In the genomic region with DNA sequence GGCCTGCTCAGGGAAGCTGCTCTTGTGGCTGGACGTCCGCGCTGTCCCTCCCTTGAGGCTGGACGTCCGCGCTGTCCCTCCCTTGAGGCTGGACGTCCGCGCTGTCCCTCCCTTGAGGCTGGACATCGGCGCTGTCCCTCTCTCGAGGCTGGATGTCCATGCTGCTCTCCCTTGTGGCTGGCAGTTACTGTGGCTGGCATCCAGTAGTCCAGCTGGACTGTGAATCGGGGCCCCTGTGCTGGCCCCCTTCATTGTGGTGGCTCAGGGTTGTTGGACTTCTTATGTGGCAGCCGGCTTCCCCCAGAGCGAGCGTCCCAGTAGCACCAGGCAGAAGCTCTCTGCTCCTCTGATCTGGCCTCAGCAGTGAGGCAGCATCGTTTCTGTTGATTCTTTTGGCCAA, we compare ENCODE assay signal across 18 cellular contexts.
DNase-seq lines count a peak whose midpoint lies in the region; ATAC-seq, FAIRE-seq and TF ChIP-seq lines count a peak whose summit lies in the region.
"Had no signal": no experiment of that assay in that cellular context is flagged by ENCODE, and none has a peak within 500 bp of the region (broad histone marks: within the 10 kb centered on the region; RNA-seq: fewer than 3 reads in every experiment).

No MANE protein-coding gene starts in this region.

- H2BK5ac ChIP-seq in neuronal stem cell (ENCODE audit: low read length) = peak overlapping the region; percentile 27

- no peaks in the 10 kb centered on the region for H3K4me1 ChIP-seq in left ventricle myocardium inferior
- H3K4me1 ChIP-seq in kidney (ENCODE audit: control insufficient read depth in 1 of 2, insufficient read depth in 1 of 2, low read depth in 1 of 2, low read length in 2 of 2) = peaks cover 0 to 2% of the 10 kb centered on the region in 2 donors
- peaks cover 0 to 5% of the 10 kb centered on the region in 2 donors for H3K4me1 ChIP-seq in neuronal stem cell (ENCODE audit: control insufficient read depth in 2 of 2, insufficient read depth in 1 of 2, low read depth in 1 of 2, low read length in 2 of 2)
- no peaks in the 10 kb centered on the region for H3K4me1 ChIP-seq in upper lobe of right lung

- no peak overlapping the region for H3K4me3 ChIP-seq in left ventricle myocardium inferior
- H3K4me3 ChIP-seq in kidney (ENCODE audit: low read length in 2 of 2) = no peak overlapping the region
- H3K4me3 ChIP-seq in neuronal stem cell (ENCODE audit: low read length in 2 of 2) = no peak overlapping the region
- H3K4me3 ChIP-seq in upper lobe of right lung = no peak overlapping the region

- peaks cover 94% of the 10 kb centered on the region for H3K27me3 ChIP-seq in left ventricle myocardium inferior (ENCODE audit: low read depth)
- H3K27me3 ChIP-seq in neuronal stem cell (ENCODE audit: control insufficient read depth in 3 of 3, insufficient read depth in 3 of 3, low read depth in 1 of 3, low read length in 3 of 3) = peaks cover 0 to 9% (median 0%) of the 10 kb centered on the region in 3 experiments
- peaks cover 11% of the 10 kb centered on the region for H3K27me3 ChIP-seq in upper lobe of right lung

- no peak overlapping the region for H4K91ac ChIP-seq in neuronal stem cell (ENCODE audit: low read depth, low read length, poor library complexity)

- no peak overlapping the region for H3K14ac ChIP-seq in neuronal stem cell (ENCODE audit: low read length)

- no peak overlapping the region for H2AFZ ChIP-seq in neuronal stem cell (ENCODE audit: low read length)

- TF ChIP-seq CTCF in left ventricle myocardium inferior (IDR thresholded peaks at IDR 0.05; ENCODE audit: borderline replicate concordance) = no peak
- no peak for TF ChIP-seq CTCF in kidney (IDR thresholded peaks at IDR 0.05; ENCODE audit: borderline replicate concordance, extremely low read depth, insufficient read depth)
- no peak for TF ChIP-seq CTCF in upper lobe of right lung (IDR thresholded peaks at IDR 0.05)

- DNase-seq in left ventricle myocardium superior = no peak
- DNase-seq in left ventricle myocardium inferior = no peak
- peak; percentile 27 for DNase-seq in kidney
- DNase-seq in neuronal stem cell (ENCODE audit: low spot score) = no peak
- peak; percentile 22 for DNase-seq in upper lobe of right lung
- DNase-seq in epidermal melanocyte (ENCODE audit: insufficient read length, low spot score) = no peak
- DNase-seq: 8988T; CD4-positive, alpha-beta T cell; H9 had no signal

- peak overlapping the region; percentile 78 for H2AK5ac ChIP-seq in neuronal stem cell (ENCODE audit: low read depth, low read length)

- H3K18ac ChIP-seq in neuronal stem cell (ENCODE audit: low read length) = peak overlapping the region; percentile 53

- H2BK15ac ChIP-seq in neuronal stem cell (ENCODE audit: low read length) = peak overlapping the region; percentile 25

- WGBS in neuronal stem cell (ENCODE audit: extremely low coverage in 2 of 2, insufficient read length in 2 of 2, insufficient replicate concordance in 1 of 2), 2 donors = no CpG with 5 or more reads among the region's 17 CpGs

- FAIRE-seq in kidney (lab: Jason Lieb, UNC) = no peak
- FAIRE-seq: D721Med, G401.6, GM12891, GM18507, H1 had no signal

- no peak overlapping the region for H3K4ac ChIP-seq in neuronal stem cell (ENCODE audit: low read length)

- no peak overlapping the region for H2BK120ac ChIP-seq in neuronal stem cell (ENCODE audit: low read depth, low read length)

- H3K4me2 ChIP-seq in neuronal stem cell (ENCODE audit: insufficient read depth, low read length, poor library complexity, severe bottlenecking) = no peak overlapping the region

- no peaks in the 10 kb centered on the region for H3K79me1 ChIP-seq in neuronal stem cell (ENCODE audit: low read depth, low read length)

- H3K9ac ChIP-seq in kidney (ENCODE audit: low read length in 2 of 2) = no peak overlapping the region
- no peak overlapping the region for H3K9ac ChIP-seq in neuronal stem cell (ENCODE audit: low read depth, low read length, poor library complexity)

- peak; percentile 17 for ATAC-seq in left ventricle myocardium superior
- ATAC-seq in upper lobe of right lung = no peak
- ATAC-seq in SK-N-SH treated with all-trans-retinoic acid at 6 μM for 48 hours = no peak
- ATAC-seq in GM19023 (IDR thresholded peaks at IDR 0.05; ENCODE audit: unreplicated experiment) = no peak

- no peak overlapping the region for H3K23ac ChIP-seq in neuronal stem cell (ENCODE audit: low read depth, low read length, poor library complexity)

- intact Hi-C loops in left ventricle myocardium superior (cut with micrococcal nuclease) (no loop called here), left ventricle myocardium inferior (cut with micrococcal nuclease) (no loop called here), kidney (cut with DNase I) (no loop called here), upper lobe of right lung (cut with DNase I) (no loop called here)

- no peak overlapping the region for H4K8ac ChIP-seq in neuronal stem cell (ENCODE audit: low read depth, low read length)

- H2BK12ac ChIP-seq in neuronal stem cell (ENCODE audit: low read length) = no peak overlapping the region

- H3K9me3 ChIP-seq in left ventricle myocardium inferior (replicated peaks) (no peaks in the 10 kb centered on the region), kidney (ENCODE audit: control insufficient read depth in 1 of 2, low read length in 2 of 2) (no peaks in the 10 kb centered on the region), neuronal stem cell (replicated peaks in 1 of 2; ENCODE audit: control insufficient read depth in 2 of 2, insufficient read depth in 1 of 2, low read depth in 1 of 2, low read length in 2 of 2) (no peaks in the 10 kb centered on the region), upper lobe of right lung (no peaks in the 10 kb centered on the region)
- H3K9me3 ChIP-seq: Caco-2 had no signal

- H3K36me3 ChIP-seq in left ventricle myocardium inferior = no peaks in the 10 kb centered on the region
- no peaks in the 10 kb centered on the region for H3K36me3 ChIP-seq in kidney (ENCODE audit: control insufficient read depth in 1 of 2, insufficient read depth in 2 of 2, low read length in 2 of 2)
- no peaks in the 10 kb centered on the region for H3K36me3 ChIP-seq in neuronal stem cell (replicated peaks in 1 of 2; ENCODE audit: control insufficient read depth in 2 of 2, insufficient read depth in 2 of 2, low read length in 2 of 2)
- H3K36me3 ChIP-seq in upper lobe of right lung = no peaks in the 10 kb centered on the region

- H3K27ac ChIP-seq in left ventricle myocardium inferior (replicated peaks) = no peak overlapping the region
- no peak overlapping the region for H3K27ac ChIP-seq in kidney (ENCODE audit: low read depth in 2 of 2, low read length in 2 of 2)
- no peak overlapping the region for H3K27ac ChIP-seq in neuronal stem cell (replicated peaks; ENCODE audit: low read length)
- no peak overlapping the region for H3K27ac ChIP-seq in upper lobe of right lung
- H3K27ac ChIP-seq: C4-2B had no signal

TF ChIP-seq in SK-N-SH treated with all-trans-retinoic acid at 6 μM for 48 hours, 23 proteins besides CTCF, POLR2A, EP300 and RAD21 (continues in another document):
- TF ChIP-seq TCF4 (CRISPR knock-in tag; IDR thresholded peaks at IDR 0.05; ENCODE audit: borderline replicate concordance) (no peak), CSDC2 (CRISPR knock-in tag; IDR thresholded peaks at IDR 0.05) (no peak), TOX (CRISPR knock-in tag; IDR thresholded peaks at IDR 0.05; ENCODE audit: borderline replicate concordance) (no peak), ZC3H10 (CRISPR knock-in tag; IDR thresholded peaks at IDR 0.05) (no peak), PPARA (CRISPR knock-in tag; IDR thresholded peaks at IDR 0.05; ENCODE audit: borderline replicate concordance) (no peak), ZNF70 (CRISPR knock-in tag; IDR thresholded peaks at IDR 0.05) (no peak), BACH2 (CRISPR knock-in tag; IDR thresholded peaks at IDR 0.05; ENCODE audit: borderline replicate concordance) (no peak)
- TF ChIP-seq, protein P1, sequence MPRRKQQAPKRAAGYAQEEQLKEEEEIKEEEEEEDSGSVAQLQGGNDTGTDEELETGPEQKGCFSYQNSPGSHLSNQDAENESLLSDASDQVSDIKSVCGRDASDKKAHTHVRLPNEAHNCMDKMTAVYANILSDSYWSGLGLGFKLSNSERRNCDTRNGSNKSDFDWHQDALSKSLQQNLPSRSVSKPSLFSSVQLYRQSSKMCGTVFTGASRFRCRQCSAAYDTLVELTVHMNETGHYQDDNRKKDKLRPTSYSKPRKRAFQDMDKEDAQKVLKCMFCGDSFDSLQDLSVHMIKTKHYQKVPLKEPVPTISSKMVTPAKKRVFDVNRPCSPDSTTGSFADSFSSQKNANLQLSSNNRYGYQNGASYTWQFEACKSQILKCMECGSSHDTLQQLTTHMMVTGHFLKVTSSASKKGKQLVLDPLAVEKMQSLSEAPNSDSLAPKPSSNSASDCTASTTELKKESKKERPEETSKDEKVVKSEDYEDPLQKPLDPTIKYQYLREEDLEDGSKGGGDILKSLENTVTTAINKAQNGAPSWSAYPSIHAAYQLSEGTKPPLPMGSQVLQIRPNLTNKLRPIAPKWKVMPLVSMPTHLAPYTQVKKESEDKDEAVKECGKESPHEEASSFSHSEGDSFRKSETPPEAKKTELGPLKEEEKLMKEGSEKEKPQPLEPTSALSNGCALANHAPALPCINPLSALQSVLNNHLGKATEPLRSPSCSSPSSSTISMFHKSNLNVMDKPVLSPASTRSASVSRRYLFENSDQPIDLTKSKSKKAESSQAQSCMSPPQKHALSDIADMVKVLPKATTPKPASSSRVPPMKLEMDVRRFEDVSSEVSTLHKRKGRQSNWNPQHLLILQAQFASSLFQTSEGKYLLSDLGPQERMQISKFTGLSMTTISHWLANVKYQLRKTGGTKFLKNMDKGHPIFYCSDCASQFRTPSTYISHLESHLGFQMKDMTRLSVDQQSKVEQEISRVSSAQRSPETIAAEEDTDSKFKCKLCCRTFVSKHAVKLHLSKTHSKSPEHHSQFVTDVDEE (CRISPR knock-in tag; IDR thresholded peaks at IDR 0.05) = no peak
- TF ChIP-seq, protein P2, sequence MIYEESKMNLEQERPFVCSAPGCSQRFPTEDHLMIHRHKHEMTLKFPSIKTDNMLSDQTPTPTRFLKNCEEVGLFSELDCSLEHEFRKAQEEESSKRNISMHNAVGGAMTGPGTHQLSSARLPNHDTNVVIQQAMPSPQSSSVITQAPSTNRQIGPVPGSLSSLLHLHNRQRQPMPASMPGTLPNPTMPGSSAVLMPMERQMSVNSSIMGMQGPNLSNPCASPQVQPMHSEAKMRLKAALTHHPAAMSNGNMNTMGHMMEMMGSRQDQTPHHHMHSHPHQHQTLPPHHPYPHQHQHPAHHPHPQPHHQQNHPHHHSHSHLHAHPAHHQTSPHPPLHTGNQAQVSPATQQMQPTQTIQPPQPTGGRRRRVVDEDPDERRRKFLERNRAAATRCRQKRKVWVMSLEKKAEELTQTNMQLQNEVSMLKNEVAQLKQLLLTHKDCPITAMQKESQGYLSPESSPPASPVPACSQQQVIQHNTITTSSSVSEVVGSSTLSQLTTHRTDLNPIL (CRISPR knock-in tag; IDR thresholded peaks at IDR 0.05; ENCODE audit: low read depth) = no peak

Comparison
In these comparisons a context has a peak if more than half of its experiments do, and no peak if none do; other contexts are left out.
1. DNase-seq: peak in kidney (single experiment) and upper lobe of right lung (single experiment); none in left ventricle myocardium superior (single experiment), left ventricle myocardium inferior (single experiment), neuronal stem cell (single experiment) and epidermal melanocyte (single experiment).